Comparison of ENCODE assay signal across 8 cellular contexts in the genomic region with DNA sequence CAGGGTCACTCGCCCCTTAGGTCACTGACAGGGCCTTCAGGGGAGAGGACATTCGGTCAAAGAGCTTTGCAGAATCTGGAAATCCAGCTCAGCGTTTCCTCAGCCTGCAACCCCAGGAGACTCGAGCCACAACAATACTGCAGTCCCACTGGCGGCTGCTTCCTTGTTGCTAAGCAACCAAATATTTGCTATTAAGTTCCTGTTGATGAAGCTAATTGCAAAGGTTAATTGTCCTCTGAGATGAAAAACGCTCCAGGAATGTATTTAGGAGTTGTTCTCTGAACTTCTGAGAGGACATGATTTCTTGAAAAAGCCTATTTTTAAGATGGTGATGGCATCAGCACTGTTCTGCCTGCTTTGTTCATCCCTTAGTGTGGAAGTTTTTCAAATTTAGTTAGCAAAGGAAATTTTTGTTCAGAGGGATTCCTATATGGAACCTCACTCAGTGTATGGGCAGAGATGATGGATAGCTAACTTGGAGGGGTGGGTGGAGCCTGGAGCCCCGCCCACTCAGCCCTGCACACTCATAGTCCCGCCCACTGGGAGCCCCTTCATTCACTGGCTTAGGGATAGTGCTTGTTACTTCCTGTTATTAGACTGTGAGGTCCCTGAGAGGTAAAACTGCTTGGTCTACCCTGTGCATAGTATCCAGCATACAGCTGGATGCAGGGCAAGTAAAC.
DNase-seq lines count a peak whose midpoint lies in the region; ATAC-seq and TF ChIP-seq lines count a peak whose summit lies in the region.

No MANE protein-coding gene starts in this region.

- DNase-seq in AG10803 (ENCODE audit: low read depth) (peak; percentile 3), NCI-H1105 (lab: John Stamatoyannopoulos, UW) (peak; percentile 54), amniotic epithelial cell (ENCODE audit: low read depth) (peak; percentile 1), kidney glomerular epithelial cell (lab: John Stamatoyannopoulos, UW) (peak; percentile 13), NCI-H226 (no peak)
- DNase-seq in stimulated activated naive CD4-positive, alpha-beta T cell treated with Interleukin-2 at 50 U/mL for 16 hours (lab: John Stamatoyannopoulos, UW): peak; percentile 15

- ATAC-seq in GM18868 (IDR thresholded peaks at IDR 0.05; ENCODE audit: unreplicated experiment): peak; percentile 68
- no peak for ATAC-seq in HG03469 (IDR thresholded peaks at IDR 0.05; ENCODE audit: unreplicated experiment)

- TF ChIP-seq CTCF in AG10803 (conservative IDR thresholded peaks at IDR 0.05; ENCODE audit: low read length): no peak

- no peak overlapping the region for H3K4me3 ChIP-seq in AG10803 (ENCODE audit: low read length)
